26 cellular contexts compared by ENCODE assay signal in genomic region chr5:179880848-179881590, GRCh38. TPM values are rescaled to one million over a fixed set of nuclear protein-coding genes. Genes with fewer than 3 reads are reported as not detected.
A peak's percentile ranks its signal among the peaks of the same experiment; 100 is the strongest.
DNase-seq lines count a peak whose midpoint lies in the region; ATAC-seq, FAIRE-seq and TF ChIP-seq lines count a peak whose summit lies in the region.
"Had no signal": no experiment of that assay in that cellular context is flagged by ENCODE, and none has a peak within 500 bp of the region (broad histone marks: within the 10 kb centered on the region; RNA-seq: fewer than 3 reads in every experiment).

No MANE protein-coding gene starts in this region.

- DNase-seq in RWPE2 (ENCODE audit: low spot score) (peak; percentile 19), naive B cell (no peak), spleen (peak; percentile 50), frontal cortex (ENCODE audit: low spot score in 2 of 2) (no peak), dermis blood vessel endothelial cell (no peak), NCI-H226 (no peak), NCI-H446 treated with DMSO at 0.1 percent for 48 hours (lab: John Stamatoyannopoulos, UW) (no peak)
- DNase-seq in central memory CD8-positive, alpha-beta T cell (ENCODE audit: low spot score in 2 of 2) = no peak
- DNase-seq: BE2C, Calu3, DND-41, GM23248, H9, HFFc6, Karpas-422, MV-4-11, NCI-H1105, NCI-H1436 treated with DMSO at 0.1 percent for 48 hours, NCI-H187 treated with DMSO at 0.1 percent for 48 hours, NCI-H2171 treated with DMSO at 0.1 percent for 48 hours, NCI-H446, NCI-H526, SHP77 treated with DMSO at 0.1 percent for 48 hours had no signal

- no peaks in the 10 kb centered on the region for H3K27me3 ChIP-seq in RWPE2 (ENCODE audit: insufficient read depth, poor library complexity, severe bottlenecking)
- no peaks in the 10 kb centered on the region for H3K27me3 ChIP-seq in spleen (replicated peaks in 1 of 7)
- H3K27me3 ChIP-seq: BE2C had no signal

- H3K27ac ChIP-seq in RWPE2 (ENCODE audit: poor library complexity, severe bottlenecking) (no peak overlapping the region), spleen (no peak overlapping the region)
- H3K27ac ChIP-seq: GM23248, RWPE1 had no signal

- ATAC-seq in RWPE2 (ENCODE audit: low read depth) (peak; percentile 15; the same call in 1 of the 3 replicates), naive B cell (ENCODE audit: low read depth in 2 of 2) (no peak)
- no peak for ATAC-seq in central memory CD8-positive, alpha-beta T cell (replicated peaks; ENCODE audit: extremely low read depth, poor library complexity, severe bottlenecking)

- H3K9me3 ChIP-seq in RWPE2 (ENCODE audit: severe bottlenecking) (peaks cover 14% of the 10 kb centered on the region), spleen (peaks cover 0 to 32% (median 25%) of the 10 kb centered on the region in 8 donors)

- WGBS in spleen, 5 donors = 84 to 93% (median 93%) methylated on average over 25 of the region's 25 CpGs

- H3K4me3 ChIP-seq in RWPE2 (ENCODE audit: severe bottlenecking) (no peak overlapping the region), spleen (no peak overlapping the region)
- H3K4me3 ChIP-seq: GM23248 had no signal

- intact Hi-C loops in spleen (cut with DNase I; ENCODE audit: low total_unique reads) = no loop called here

- H3K27ac Mint-ChIP-seq in central memory CD8-positive, alpha-beta T cell (ENCODE audit: low read depth) = peak overlapping the region; percentile 66
- H3K27ac Mint-ChIP-seq in naive B cell = peak overlapping the region in 4 of 6 donors; percentile 9 to 46 (median 22)
- H3K27ac Mint-ChIP-seq: H9, HFFc6 had no signal

- H3K36me3 ChIP-seq in RWPE2 (ENCODE audit: low read depth) = peaks cover 65% of the 10 kb centered on the region
- peaks cover 3 to 100% (median 57%) of the 10 kb centered on the region in 6 donors for H3K36me3 ChIP-seq in spleen

- H3K27me3 Mint-ChIP-seq in central memory CD8-positive, alpha-beta T cell = no peaks in the 10 kb centered on the region
- H3K27me3 Mint-ChIP-seq in naive B cell = no peaks in the 10 kb centered on the region

- H3K4me1 Mint-ChIP-seq in central memory CD8-positive, alpha-beta T cell = no peaks in the 10 kb centered on the region
- peaks cover 4 to 8% (median 5%) of the 10 kb centered on the region in 3 donors for H3K4me1 Mint-ChIP-seq in naive B cell
- H3K4me1 Mint-ChIP-seq: H9 had no signal

- H3K4me1 ChIP-seq in RWPE2 (ENCODE audit: insufficient read depth, poor library complexity, severe bottlenecking) (no peaks in the 10 kb centered on the region), spleen (no peaks in the 10 kb centered on the region)
- H3K4me1 ChIP-seq: BE2C had no signal

- TF ChIP-seq CTCF in RWPE2 (IDR thresholded peaks at IDR 0.05; ENCODE audit: poor library complexity, severe bottlenecking) = no peak
- TF ChIP-seq CTCF in spleen (IDR thresholded peaks at IDR 0.05 in 8 of 11, conservative IDR thresholded peaks at IDR 0.05 in 3 of 11) = no peak

- no peak for TF ChIP-seq POLR2A in spleen (IDR thresholded peaks at IDR 0.05)

- H3K9me3 Mint-ChIP-seq in central memory CD8-positive, alpha-beta T cell = no peaks in the 10 kb centered on the region
- peaks cover 5 to 29% (median 18%) of the 10 kb centered on the region in 7 donors for H3K9me3 Mint-ChIP-seq in naive B cell

- H3K4me3 Mint-ChIP-seq in central memory CD8-positive, alpha-beta T cell = no peak overlapping the region
- H3K4me3 Mint-ChIP-seq in naive B cell = no peak overlapping the region
- H3K4me3 Mint-ChIP-seq: CD14-positive monocyte, H9, HFFc6 had no signal

- H3K36me3 Mint-ChIP-seq in central memory CD8-positive, alpha-beta T cell (ENCODE audit: insufficient read depth) = peaks cover 5% of the 10 kb centered on the region
- peaks cover 28 to 39% of the 10 kb centered on the region in 2 donors for H3K36me3 Mint-ChIP-seq in naive B cell

- no peak for FAIRE-seq in frontal cortex (lab: Jason Lieb, UNC)
- FAIRE-seq: HepG2 had no signal

RNA-seq across cellular contexts. Expression of gene MRNIP, which starts 22.4 kb away (rescaled TPM):
- polyA plus RNA-seq in naive B cell (ENCODE audit: low read depth in 6 of 6) (10 to 100 TPM in 5 of 6 donors, 1 to 10 TPM in 1; 4.4 to 21.2 (median 16.6) TPM), spleen (100 to 1,000 TPM in 1 of 3 donors, 10 to 100 TPM in 2; 34.9 to 107 (median 58.7) TPM)
- total RNA-seq in spleen (10 to 100 TPM; 46.2 to 88.4 (median 48.0) TPM), frontal cortex (28.1 TPM), dermis blood vessel endothelial cell (8.2 and 11.9 TPM in 2 replicates)

RNA-seq across cellular contexts. Expression of gene TBC1D9B, which starts 26.7 kb away (rescaled TPM):
- polyA plus RNA-seq in naive B cell (ENCODE audit: low read depth in 6 of 6) (10 to 100 TPM; 12.3 to 51.2 (median 21.7) TPM), spleen (10 to 100 TPM; 29.5 to 67.1 (median 38.0) TPM)
- total RNA-seq in spleen (100 to 1,000 TPM in 6 of 7 donors, 10 to 100 TPM in 1; 98.9 to 140 (median 120) TPM), frontal cortex (24.1 TPM), dermis blood vessel endothelial cell (64.2 and 97.8 TPM in 2 replicates)

Comparison
In these comparisons a context has a peak if more than half of its experiments do, and no peak if none do; other contexts are left out.
1. DNase-seq: peak in RWPE2 (single experiment) and spleen (single experiment); none in central memory CD8-positive, alpha-beta T cell (0 of 2), naive B cell (single experiment), frontal cortex (0 of 2), dermis blood vessel endothelial cell (single experiment), NCI-H226 (single experiment) and NCI-H446 treated with DMSO at 0.1 percent for 48 hours (single experiment).